Comparison of ENCODE assay signal across 8 cellular contexts in the genomic region with DNA sequence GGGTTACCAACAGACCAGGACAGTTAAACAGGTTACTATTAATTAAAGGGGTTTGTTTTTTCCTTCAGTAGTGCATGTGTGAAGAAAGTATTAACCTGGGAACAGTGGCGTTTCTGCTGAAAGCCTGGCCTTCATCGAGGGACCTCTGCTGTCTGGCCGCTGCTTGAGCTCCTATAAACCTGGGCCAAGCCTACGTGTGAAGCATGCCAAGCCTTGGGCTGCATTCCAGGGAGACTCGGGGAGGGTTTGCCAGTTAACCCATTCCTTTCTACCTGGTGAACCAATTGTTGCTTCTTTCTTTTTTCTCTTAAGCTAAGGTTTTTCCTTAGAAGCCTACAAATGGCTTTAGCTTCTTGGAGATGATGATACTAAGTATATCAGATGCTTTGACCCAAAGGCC. TPM values are rescaled to one million over a fixed set of nuclear protein-coding genes. Genes with fewer than 3 reads are reported as not detected.
DNase-seq lines count a peak whose midpoint lies in the region; ATAC-seq and TF ChIP-seq lines count a peak whose summit lies in the region.

No MANE protein-coding gene starts in this region.

- H3K36me3 Mint-ChIP-seq in activated T-helper 17 cell treated with anti-CD3 and anti-CD28 coated beads, Interleukin-2, amount 50 U/mL, for 72 hours (ENCODE audit: low read depth) = peaks cover 97% of the 10 kb centered on the region

- in situ Hi-C loops in HAP-1 (cut with MboI; ENCODE audit: low sequenced_read_pairs) = no loop called here

- no peaks in the 10 kb centered on the region for H3K9me3 ChIP-seq in HAP-1

- TF ChIP-seq CTCF in foreskin keratinocyte (conservative IDR thresholded peaks at IDR 0.05) = no peak

- DNase-seq in HS-27A (ENCODE audit: low read depth) (peak; percentile 40), foreskin keratinocyte (peak; percentile 60 to 79), sciatic nerve (ENCODE audit: low spot score) (peak; percentile 55), HAP-1 (ENCODE audit: low spot score in 2 of 2) (no peak)
- no peak for DNase-seq in stimulated activated CD8-positive, alpha-beta memory T cell treated with anti-CD3 and anti-CD28 coated beads, Interleukin-4, amount 100 ng/mL, for 48 hours

- peaks cover 24% of the 10 kb centered on the region for H3K36me3 ChIP-seq in HAP-1 (replicated peaks)

- no peak for ATAC-seq in activated T-helper 17 cell treated with anti-CD3 and anti-CD28 coated beads, Interleukin-2, amount 50 U/mL, for 72 hours (replicated peaks)
- ATAC-seq in foreskin keratinocyte (peak; percentile 51), sciatic nerve (no peak), GM18858 (IDR thresholded peaks at IDR 0.05; ENCODE audit: unreplicated experiment) (no peak), GM19351 (IDR thresholded peaks at IDR 0.05; ENCODE audit: unreplicated experiment) (no peak)

- H3K4me1 ChIP-seq in foreskin keratinocyte = peaks cover 41% of the 10 kb centered on the region
- H3K4me1 ChIP-seq in HAP-1 = peaks cover 7% of the 10 kb centered on the region

- H3K4me3 Mint-ChIP-seq in activated T-helper 17 cell treated with anti-CD3 and anti-CD28 coated beads, Interleukin-2, amount 50 U/mL, for 72 hours = peak overlapping the region; percentile 75

- no peaks in the 10 kb centered on the region for H3K27me3 ChIP-seq in foreskin keratinocyte
- no peaks in the 10 kb centered on the region for H3K27me3 ChIP-seq in HAP-1 (ENCODE audit: low read depth)

- H3K27me3 Mint-ChIP-seq in activated T-helper 17 cell treated with anti-CD3 and anti-CD28 coated beads, Interleukin-2, amount 50 U/mL, for 72 hours = no peaks in the 10 kb centered on the region

- H3K4me3 ChIP-seq in HAP-1 = no peak overlapping the region

- H3K4me1 Mint-ChIP-seq in activated T-helper 17 cell treated with anti-CD3 and anti-CD28 coated beads, Interleukin-2, amount 50 U/mL, for 72 hours = peaks cover 59% of the 10 kb centered on the region

- H3K27ac ChIP-seq in foreskin keratinocyte = peak overlapping the region; percentile 76

- intact Hi-C loops in sciatic nerve (cut with DNase I) = no loop called here

- peak overlapping the region; percentile 82 for H3K27ac Mint-ChIP-seq in activated T-helper 17 cell treated with anti-CD3 and anti-CD28 coated beads, Interleukin-2, amount 50 U/mL, for 72 hours

- H3K9me3 Mint-ChIP-seq in activated T-helper 17 cell treated with anti-CD3 and anti-CD28 coated beads, Interleukin-2, amount 50 U/mL, for 72 hours = no peaks in the 10 kb centered on the region

RNA-seq across cellular contexts. Expression of a gene that starts 23.6 kb away (rescaled TPM):
- total RNA-seq in activated T-helper 17 cell treated with anti-CD3 and anti-CD28 coated beads, Interleukin-2, amount 50 U/mL, for 72 hours = 100 to 1,000 TPM; 349 TPM
- total RNA-seq in foreskin keratinocyte (186 and 190 TPM in 2 replicates), sciatic nerve (41.3 TPM)
- polyA plus RNA-seq in foreskin keratinocyte = 125 and 130 TPM in 2 replicates

Comparison
In these comparisons a context has a peak if more than half of its experiments do, and no peak if none do; other contexts are left out.
1. DNase-seq: peak in HS-27A (single experiment), foreskin keratinocyte (2 of 2) and sciatic nerve (single experiment); none in HAP-1 (0 of 2) and stimulated activated CD8-positive, alpha-beta memory T cell treated with anti-CD3 and anti-CD28 coated beads, Interleukin-4, amount 100 ng/mL, for 48 hours (single experiment).